In the genomic region with DNA sequence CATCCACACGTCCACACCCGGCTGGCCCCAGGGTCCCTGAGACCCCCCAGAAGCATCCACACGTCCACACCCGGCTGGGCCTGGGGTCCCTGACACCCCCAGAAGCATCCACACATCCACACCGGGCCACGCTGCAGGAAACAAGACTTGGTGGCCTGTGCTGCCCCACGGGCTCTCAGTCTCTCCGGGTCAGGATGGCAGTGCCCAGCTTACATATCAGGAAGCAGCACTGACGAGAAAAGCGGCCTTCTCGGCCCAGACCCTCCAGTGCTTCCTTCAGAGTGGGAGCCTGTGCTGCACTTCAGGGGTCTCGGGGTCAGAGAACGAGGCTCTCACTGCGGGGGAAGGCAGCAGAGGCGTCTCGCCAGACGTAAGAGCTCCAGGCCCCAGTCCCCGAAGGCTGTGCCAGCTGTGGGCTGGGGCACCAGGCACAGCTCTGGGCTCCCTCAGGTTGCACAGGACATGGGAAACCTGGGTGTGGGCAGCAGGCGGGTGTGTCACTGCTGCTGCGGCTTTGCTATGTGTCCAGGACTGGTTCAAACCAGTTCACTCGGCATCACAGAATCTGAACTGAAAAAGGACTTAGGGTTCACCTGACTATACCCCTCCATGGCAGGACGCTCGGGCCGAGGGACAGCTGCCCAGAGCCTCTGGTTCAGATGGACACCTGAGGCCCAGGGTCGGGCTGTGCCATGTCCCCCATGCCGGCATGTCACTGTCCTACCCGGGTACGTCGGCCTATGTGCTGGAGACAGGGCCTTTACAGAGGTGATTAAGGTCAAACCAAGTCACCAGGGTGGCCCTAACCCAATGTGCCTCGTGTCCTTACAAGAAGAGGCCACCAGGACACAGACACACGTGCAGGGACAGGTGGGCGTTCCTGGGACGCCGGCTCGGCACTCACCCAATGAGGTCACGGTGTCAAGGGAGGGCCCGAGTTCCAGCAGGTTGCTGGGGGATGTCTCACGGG, we compare ENCODE assay signal across 28 cellular contexts. TPM values are rescaled to one million over a fixed set of nuclear protein-coding genes. Genes with fewer than 3 reads are reported as not detected.
A peak's percentile ranks its signal among the peaks of the same experiment; 100 is the strongest.
DNase-seq lines count a peak whose midpoint lies in the region; ATAC-seq and TF ChIP-seq lines count a peak whose summit lies in the region.
"Had no signal": no experiment of that assay in that cellular context is flagged by ENCODE, and none has a peak within 500 bp of the region (broad histone marks: within the 10 kb centered on the region; RNA-seq: fewer than 3 reads in every experiment).

No MANE protein-coding gene starts in this region.

- no peaks in the 10 kb centered on the region for H3K27me3 Mint-ChIP-seq in activated CD4-positive, alpha-beta memory T cell treated with anti-CD3 and anti-CD28 coated beads, Interleukin-2, amount 10 ng/mL, durations not matched to agents 7 days and 5 days
- H3K27me3 Mint-ChIP-seq in activated CD4-positive, alpha-beta memory T cell treated with anti-CD3 and anti-CD28 coated beads for 36 hours: no peaks in the 10 kb centered on the region
- H3K27me3 Mint-ChIP-seq: activated naive CD8-positive, alpha-beta T cell; CD4-positive, alpha-beta T cell; dendritic cell treated with granulocyte-macrophage colony-stimulating factor and Interleukin-4, amounts not matched to agents 40 ng/mL and 50 ng/mL, for 4 days; naive B cell had no signal

- H3K4me1 Mint-ChIP-seq in activated CD4-positive, alpha-beta memory T cell treated with anti-CD3 and anti-CD28 coated beads, Interleukin-2, amount 10 ng/mL, durations not matched to agents 7 days and 5 days: peaks cover 11% of the 10 kb centered on the region
- no peaks in the 10 kb centered on the region for H3K4me1 Mint-ChIP-seq in activated CD4-positive, alpha-beta memory T cell treated with anti-CD3 and anti-CD28 coated beads for 36 hours (ENCODE audit: low read depth)
- H3K4me1 Mint-ChIP-seq: endodermal cell, mesothelial cell of epicardium had no signal

- POLR2A ChIA-PET in activated CD4-positive, alpha-beta memory T cell treated with anti-CD3 and anti-CD28 coated beads, Interleukin-2, amount 10 ng/mL, durations not matched to agents 7 days and 5 days (lab: Charles Lee): interaction anchor here (1.0 to 2.3 kb wide), 3 partner anchors 13 to 268 kb away, joined by 3 to 11 read pairs (median 3); no protein-coding TSS in a partner anchor
- POLR2A ChIA-PET in activated CD4-positive, alpha-beta memory T cell treated with anti-CD3 and anti-CD28 coated beads for 36 hours (lab: Charles Lee): no interaction called here

- H3K4me3 Mint-ChIP-seq in activated CD4-positive, alpha-beta memory T cell treated with anti-CD3 and anti-CD28 coated beads, Interleukin-2, amount 10 ng/mL, durations not matched to agents 7 days and 5 days: no peak overlapping the region
- H3K4me3 Mint-ChIP-seq in activated CD4-positive, alpha-beta memory T cell treated with anti-CD3 and anti-CD28 coated beads for 36 hours: no peak overlapping the region
- H3K4me3 Mint-ChIP-seq: activated naive CD8-positive, alpha-beta T cell; activated T-cell treated with anti-CD3 and anti-CD28 coated beads, Interleukin-2, amount 50 U/mL, for 72 hours; CD4-positive, alpha-beta T cell; dendritic cell treated with granulocyte-macrophage colony-stimulating factor and Interleukin-4, amounts not matched to agents 40 ng/mL and 50 ng/mL, for 4 days; endodermal cell; mesothelial cell of epicardium; T-helper 1 cell treated with Interleukin-12 subunit alpha and Interleukin-12 subunit beta and Interleukin-4 antibody, amounts not matched to agents 30 μg/mL and 1 μg/mL, for 36 hours had no signal

- peak overlapping the region; percentile 40 for H3K27ac Mint-ChIP-seq in activated CD4-positive, alpha-beta memory T cell treated with anti-CD3 and anti-CD28 coated beads, Interleukin-2, amount 10 ng/mL, durations not matched to agents 7 days and 5 days
- H3K27ac Mint-ChIP-seq in activated CD4-positive, alpha-beta memory T cell treated with anti-CD3 and anti-CD28 coated beads for 36 hours: no peak overlapping the region
- H3K27ac Mint-ChIP-seq: activated naive CD8-positive, alpha-beta T cell; activated T-cell treated with anti-CD3 and anti-CD28 coated beads, Interleukin-2, amount 50 U/mL, for 72 hours; CD4-positive, alpha-beta T cell; dendritic cell treated with granulocyte-macrophage colony-stimulating factor and Interleukin-4, amounts not matched to agents 40 ng/mL and 50 ng/mL, for 4 days; mesothelial cell of epicardium; T-helper 1 cell treated with Interleukin-12 subunit alpha and Interleukin-12 subunit beta and Interleukin-4 antibody, amounts not matched to agents 30 μg/mL and 1 μg/mL, for 36 hours had no signal

- CTCF ChIA-PET in activated CD4-positive, alpha-beta memory T cell treated with anti-CD3 and anti-CD28 coated beads, Interleukin-2, amount 10 ng/mL, durations not matched to agents 7 days and 5 days (lab: Charles Lee): interaction anchor here (0.9 kb wide), 1 partner anchor 850 kb away, joined by 3 read pairs; a partner anchor contains a TSS
- CTCF ChIA-PET in activated CD4-positive, alpha-beta memory T cell treated with anti-CD3 and anti-CD28 coated beads for 36 hours (lab: Charles Lee): interaction anchor here (0.7 kb wide), 1 partner anchor 147 kb away, joined by 3 read pairs; no protein-coding TSS in a partner anchor

- intact Hi-C loops in activated CD4-positive, alpha-beta memory T cell treated with anti-CD3 and anti-CD28 coated beads for 36 hours (cut with micrococcal nuclease): no loop called here

- no peaks in the 10 kb centered on the region for H3K9me3 Mint-ChIP-seq in activated CD4-positive, alpha-beta memory T cell treated with anti-CD3 and anti-CD28 coated beads, Interleukin-2, amount 10 ng/mL, durations not matched to agents 7 days and 5 days
- H3K9me3 Mint-ChIP-seq in activated CD4-positive, alpha-beta memory T cell treated with anti-CD3 and anti-CD28 coated beads for 36 hours: no peaks in the 10 kb centered on the region
- H3K9me3 Mint-ChIP-seq: CD4-positive, alpha-beta T cell; dendritic cell treated with granulocyte-macrophage colony-stimulating factor and Interleukin-4, amounts not matched to agents 40 ng/mL and 50 ng/mL, for 4 days; endodermal cell; T-helper 1 cell treated with Interleukin-12 subunit alpha and Interleukin-12 subunit beta and Interleukin-4 antibody, amounts not matched to agents 30 μg/mL and 1 μg/mL, for 36 hours had no signal

- peak; percentile 36 for DNase-seq in activated CD4-positive, alpha-beta memory T cell treated with anti-CD3 and anti-CD28 coated beads, Interleukin-2, amount 10 ng/mL, durations not matched to agents 7 days and 5 days
- DNase-seq in activated CD4-positive, alpha-beta memory T cell treated with anti-CD3 and anti-CD28 coated beads for 36 hours: no peak
- DNase-seq in stimulated activated CD4-positive, alpha-beta T cell treated with anti-CD3 and anti-CD28 coated beads, Interleukin-15, amount 100 ng/mL, for 24 hours: peak; percentile 1
- DNase-seq in stimulated activated CD4-positive, alpha-beta T cell treated with anti-CD3 and anti-CD28 coated beads, Interleukin-4, amount 100 ng/mL, for 24 hours: no peak
- peak; percentile 15 for DNase-seq in omental fat pad (ENCODE audit: low spot score)
- no peak for DNase-seq in GM19240 (ENCODE audit: insufficient read length, low spot score)
- no peak for DNase-seq in NCI-H526 treated with DMSO at 0.1 percent for 48 hours (lab: John Stamatoyannopoulos, UW)
- DNase-seq: activated T-cell treated with anti-CD3 and anti-CD28 coated beads, Interleukin-2, amount 50 U/mL, for 72 hours; CD4-positive, alpha-beta T cell; central memory CD4-positive, alpha-beta T cell; endodermal cell; hippocampal formation; KBM-7; naive B cell; NCI-H1105; NCI-H2029; NCI-H69; small intestine; stimulated activated CD4-positive, alpha-beta T cell treated with anti-CD3 and anti-CD28 coated beads, Interleukin-2, amount 100 ng/mL, for 24 hours; substantia nigra had no signal

- no peak for TF ChIP-seq CTCF in omental fat pad (IDR thresholded peaks at IDR 0.05)

- H3K36me3 Mint-ChIP-seq in activated CD4-positive, alpha-beta memory T cell treated with anti-CD3 and anti-CD28 coated beads, Interleukin-2, amount 10 ng/mL, durations not matched to agents 7 days and 5 days (ENCODE audit: low read depth): peaks cover 30% of the 10 kb centered on the region
- H3K36me3 Mint-ChIP-seq in activated CD4-positive, alpha-beta memory T cell treated with anti-CD3 and anti-CD28 coated beads for 36 hours: peaks cover 13% of the 10 kb centered on the region

- no peak for ATAC-seq in omental fat pad (ENCODE audit: low FRiP score)
- no peak for ATAC-seq in GM21529 (IDR thresholded peaks at IDR 0.05; ENCODE audit: unreplicated experiment)
- ATAC-seq: activated T-cell treated with anti-CD3 and anti-CD28 coated beads, Interleukin-2, amount 50 U/mL, for 72 hours; gastrocnemius medialis; HCT116; left lobe of liver had no signal

RNA-seq across cellular contexts. Expression of a gene that starts 40.2 kb away (rescaled TPM):
- 10 to 100 TPM; 30.3 to 31.6 TPM for total RNA-seq in activated CD4-positive, alpha-beta memory T cell treated with anti-CD3 and anti-CD28 coated beads, Interleukin-2, amount 10 ng/mL, durations not matched to agents 7 days and 5 days
- 10 to 100 TPM; 17.1 to 17.3 TPM for total RNA-seq in activated CD4-positive, alpha-beta memory T cell treated with anti-CD3 and anti-CD28 coated beads for 36 hours
- 10 to 100 TPM; 13.5 to 23.2 (median 16.8) TPM for total RNA-seq in omental fat pad

Comparison
In these comparisons a context has a peak if more than half of its experiments do, and no peak if none do; other contexts are left out.
1. DNase-seq: peak in activated CD4-positive, alpha-beta memory T cell treated with anti-CD3 and anti-CD28 coated beads, Interleukin-2, amount 10 ng/mL, durations not matched to agents 7 days and 5 days (single experiment), stimulated activated CD4-positive, alpha-beta T cell treated with anti-CD3 and anti-CD28 coated beads, Interleukin-15, amount 100 ng/mL, for 24 hours (single experiment) and omental fat pad (single experiment); none in activated CD4-positive, alpha-beta memory T cell treated with anti-CD3 and anti-CD28 coated beads for 36 hours (single experiment), stimulated activated CD4-positive, alpha-beta T cell treated with anti-CD3 and anti-CD28 coated beads, Interleukin-4, amount 100 ng/mL, for 24 hours (single experiment), GM19240 (single experiment) and NCI-H526 treated with DMSO at 0.1 percent for 48 hours (single experiment).